Comparison of ENCODE assay signal across 1 cellular context in genomic region chr19:18417250-18418033, GRCh38.
A peak's percentile ranks its signal among the peaks of the same experiment; 100 is the strongest.
TF ChIP-seq lines count a peak whose summit lies in the region.

No MANE protein-coding gene starts in this region.

TF ChIP-seq in K562, 482 proteins besides CTCF, POLR2A, EP300 and RAD21 (continued from another document):
- TF ChIP-seq TSHZ1 (CRISPR knock-in tag; IDR thresholded peaks at IDR 0.05) (peak; percentile 58; the same call in 1 of the 2 replicates), E2F4 (CRISPR knock-in tag; IDR thresholded peaks at IDR 0.05; ENCODE audit: low read depth) (no peak), ETV6 (IDR thresholded peaks at IDR 0.05; ENCODE audit: borderline replicate concordance in 1 of 2, low read depth in 2 of 2, low read length in 1 of 2) (peak in 1 of 2 experiments; percentile 77; a peak in 1 of 4 replicates), ETV6 (CRISPR knock-in tag; IDR thresholded peaks at IDR 0.05; ENCODE audit: borderline replicate concordance) (no peak), ZC3H4 (CRISPR knock-in tag; IDR thresholded peaks at IDR 0.05; ENCODE audit: borderline replicate concordance) (peak; percentile 91; the same call in 1 of the 2 replicates), ZMIZ1 (IDR thresholded peaks at IDR 0.05; ENCODE audit: low read depth in 2 of 2, low read length in 2 of 2) (no peak), RAD51 (IDR thresholded peaks at IDR 0.05; ENCODE audit: borderline replicate concordance, low read depth) (peak; percentile 25; the same call in 1 of the 2 replicates), KLF13 (tag; IDR thresholded peaks at IDR 0.05; ENCODE audit: borderline replicate concordance, low read depth) (peak; percentile 55), RNF2 (IDR thresholded peaks at IDR 0.05) (peak; percentile 41; the same call in 1 of the 2 replicates), KDM4B (IDR thresholded peaks at IDR 0.05; ENCODE audit: borderline replicate concordance in 2 of 2, low read depth in 1 of 2) (peak in 1 of 2 experiments; percentile 92; a peak in 2 of 4 replicates), ADNP (tag; IDR thresholded peaks at IDR 0.05) (peak; percentile 79; the same call in 1 of the 2 replicates), ZNF263 (CRISPR knock-in tag; IDR thresholded peaks at IDR 0.05; ENCODE audit: borderline replicate concordance) (no peak), YY1 (IDR thresholded peaks at IDR 0.05; ENCODE audit: borderline replicate concordance in 1 of 3, control insufficient read depth in 1 of 3, extremely low read depth in 1 of 3, insufficient read depth in 3 of 3, insufficient read length in 1 of 3, insufficient replicate concordance in 2 of 3, low read depth in 1 of 3, low read length in 2 of 3) (peak in 1 of 3 experiments; percentile 33), TRIM28 (IDR thresholded peaks at IDR 0.05) (peak; percentile 29; the same call in 1 of the 2 replicates), HIVEP1 (CRISPR knock-in tag; IDR thresholded peaks at IDR 0.05) (no peak), ZNF639 (CRISPR knock-in tag; conservative IDR thresholded peaks at IDR 0.05 in 1 of 2, IDR thresholded peaks at IDR 0.05 in 1 of 2) (peak in 1 of 2 experiments; percentile 96; a peak in 2 of 4 replicates), PRDM10 (IDR thresholded peaks at IDR 0.05; ENCODE audit: partially characterized antibody) (peak; percentile 42), ZNF121 (CRISPR knock-in tag; conservative IDR thresholded peaks at IDR 0.05) (no peak), ZNF175 (CRISPR knock-in tag; IDR thresholded peaks at IDR 0.05; ENCODE audit: low read depth) (peak; percentile 10; the same call in 1 of the 2 replicates), SOX6 (IDR thresholded peaks at IDR 0.05) (peak; percentile 41; the same call in 1 of the 2 replicates), ZNF785 (CRISPR knock-in tag; IDR thresholded peaks at IDR 0.05) (0 out of 2 replicates have a peak, but pooled peaks have one; percentile 67), KDM1A (IDR thresholded peaks at IDR 0.05) (peak; percentile 76 to 90)
